2 cellular contexts compared by ENCODE assay signal in genomic region chr12:102916252-102917025, GRCh38.
A peak's percentile ranks its signal among the peaks of the same experiment; 100 is the strongest.
TF ChIP-seq lines count a peak whose summit lies in the region.

No MANE protein-coding gene starts in this region.

TF ChIP-seq in WTC11, 78 proteins besides CTCF, POLR2A, EP300 and RAD21 (continued from another document):
- TF ChIP-seq USF1 (CRISPR knock-in tag; IDR thresholded peaks at IDR 0.05): no peak
- TF ChIP-seq E2F5 (CRISPR knock-in tag; IDR thresholded peaks at IDR 0.05): no peak

TF ChIP-seq in HepG2, 621 proteins besides CTCF, POLR2A, EP300 and RAD21 (continued from another document and continues in another):
- TF ChIP-seq ZHX2 (IDR thresholded peaks at IDR 0.05; ENCODE audit: low read depth): no peak
- TF ChIP-seq ZHX2 (CRISPR knock-in tag; IDR thresholded peaks at IDR 0.05; ENCODE audit: borderline replicate concordance): no peak
- no peak for TF ChIP-seq MATR3 (CRISPR knock-in tag; IDR thresholded peaks at IDR 0.05)
- TF ChIP-seq UBTF (CRISPR knock-in tag; IDR thresholded peaks at IDR 0.05): no peak
- TF ChIP-seq ZFY (CRISPR knock-in tag; IDR thresholded peaks at IDR 0.05): no peak
- no peak for TF ChIP-seq ZFYVE20 (CRISPR knock-in tag; IDR thresholded peaks at IDR 0.05; ENCODE audit: borderline replicate concordance, low read depth)
- TF ChIP-seq ZSCAN30 (CRISPR knock-in tag; IDR thresholded peaks at IDR 0.05): no peak
- TF ChIP-seq IRF2 (CRISPR knock-in tag; IDR thresholded peaks at IDR 0.05): no peak
- 0 out of 2 replicates have a peak, but pooled peaks have one; percentile 12 for TF ChIP-seq KAT7 (CRISPR knock-in tag; IDR thresholded peaks at IDR 0.05; ENCODE audit: borderline replicate concordance)
- TF ChIP-seq GLMP (CRISPR knock-in tag; IDR thresholded peaks at IDR 0.05; ENCODE audit: borderline replicate concordance): no peak
- no peak for TF ChIP-seq DBP (CRISPR knock-in tag; IDR thresholded peaks at IDR 0.05; ENCODE audit: not compliant biosample characterization)
- TF ChIP-seq SMYD3 (CRISPR knock-in tag; IDR thresholded peaks at IDR 0.05): no peak
- no peak for TF ChIP-seq GTF2F1 (IDR thresholded peaks at IDR 0.05; ENCODE audit: low read length)
- no peak for TF ChIP-seq SUZ12 (IDR thresholded peaks at IDR 0.05; ENCODE audit: low read depth, low read length)
- peak; percentile 29; the same call in 1 of the 2 replicates for TF ChIP-seq KDM5A (IDR thresholded peaks at IDR 0.05; ENCODE audit: borderline replicate concordance, low read length)
- TF ChIP-seq THAP8 (CRISPR knock-in tag; IDR thresholded peaks at IDR 0.05; ENCODE audit: borderline replicate concordance): no peak
- TF ChIP-seq NCOR1 (IDR thresholded peaks at IDR 0.05; ENCODE audit: borderline replicate concordance, low read length): 0 out of 2 replicates have a peak, but pooled peaks have one; percentile 11
- no peak for TF ChIP-seq ARNTL (CRISPR knock-in tag; IDR thresholded peaks at IDR 0.05)
- 0 out of 2 replicates have a peak, but pooled peaks have one; percentile 51 for TF ChIP-seq CC2D1A (CRISPR knock-in tag; IDR thresholded peaks at IDR 0.05)
- no peak for TF ChIP-seq HNRNPL (IDR thresholded peaks at IDR 0.05; ENCODE audit: low read depth, low read length)
- TF ChIP-seq AFF4 (CRISPR knock-in tag; IDR thresholded peaks at IDR 0.05): 0 out of 2 replicates have a peak, but pooled peaks have one; percentile 49
- TF ChIP-seq ZNF331 (CRISPR knock-in tag; IDR thresholded peaks at IDR 0.05): 0 out of 2 replicates have a peak, but pooled peaks have one; percentile 11
- TF ChIP-seq AKNA (CRISPR knock-in tag; IDR thresholded peaks at IDR 0.05; ENCODE audit: borderline replicate concordance): 0 out of 2 replicates have a peak, but pooled peaks have one; percentile 55
- no peak for TF ChIP-seq ONECUT2 (CRISPR knock-in tag; IDR thresholded peaks at IDR 0.05)
- peak; percentile 90; the same call in 1 of the 2 replicates for TF ChIP-seq ZNF768 (CRISPR knock-in tag; IDR thresholded peaks at IDR 0.05)
- TF ChIP-seq SAP130 (CRISPR knock-in tag; IDR thresholded peaks at IDR 0.05; ENCODE audit: low read depth): no peak
- TF ChIP-seq ZNF546 (CRISPR knock-in tag; conservative IDR thresholded peaks at IDR 0.05): no peak
- TF ChIP-seq NR2C2 (CRISPR knock-in tag; IDR thresholded peaks at IDR 0.05; ENCODE audit: borderline replicate concordance): 0 out of 2 replicates have a peak, but pooled peaks have one; percentile 10
- no peak for TF ChIP-seq MBD4 (IDR thresholded peaks at IDR 0.05; ENCODE audit: borderline replicate concordance, low read length)
- TF ChIP-seq ZNF660 (CRISPR knock-in tag; IDR thresholded peaks at IDR 0.05; ENCODE audit: borderline replicate concordance, low read depth): no peak
- no peak for TF ChIP-seq ATRX (CRISPR knock-in tag; IDR thresholded peaks at IDR 0.05; ENCODE audit: borderline replicate concordance)
- no peak for TF ChIP-seq NR0B2 (CRISPR knock-in tag; IDR thresholded peaks at IDR 0.05)
- TF ChIP-seq THAP7 (CRISPR knock-in tag; IDR thresholded peaks at IDR 0.05): no peak
- TF ChIP-seq PTBP1 (IDR thresholded peaks at IDR 0.05; ENCODE audit: low read depth, low read length, poor library complexity, severe bottlenecking): no peak
- peak; percentile 51; the same call in 1 of the 2 replicates for TF ChIP-seq ZMYM3 (CRISPR knock-in tag; IDR thresholded peaks at IDR 0.05)
